In the genomic region with DNA sequence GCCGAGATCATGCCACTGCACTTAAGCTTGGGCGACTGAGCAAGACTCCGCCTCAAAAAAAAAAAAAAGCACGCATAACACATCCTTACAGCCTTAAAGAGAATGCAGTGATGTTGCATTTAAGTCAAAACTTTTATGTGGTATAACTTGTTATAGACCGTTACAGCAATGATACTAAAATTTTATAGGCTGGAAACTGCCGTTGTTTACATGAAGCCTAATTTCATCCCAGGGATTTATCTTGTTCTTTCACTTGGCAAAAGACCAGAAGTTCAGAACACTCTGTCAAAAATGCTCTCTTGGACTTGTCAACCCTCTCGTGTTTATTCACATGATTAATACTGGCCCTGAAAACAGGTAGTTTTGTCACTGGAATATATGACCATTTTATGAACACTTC, we compare ENCODE assay signal across 31 cellular contexts. TPM values are rescaled to one million over a fixed set of nuclear protein-coding genes. Genes with fewer than 3 reads are reported as not detected.
"Had no signal": no experiment of that assay in that cellular context is flagged by ENCODE, and none has a peak within 500 bp of the region (broad histone marks: within the 10 kb centered on the region; RNA-seq: fewer than 3 reads in every experiment).

No MANE protein-coding gene starts in this region.

- H3K27ac ChIP-seq: adrenal gland, body of pancreas, brain microvascular endothelial cell, breast epithelium, VCaP had no signal

- H3K4me3 ChIP-seq: adrenal gland, body of pancreas, breast epithelium had no signal

- H3K27me3 ChIP-seq: adrenal gland, body of pancreas, brain microvascular endothelial cell, breast epithelium had no signal

- H3K4me1 ChIP-seq: adrenal gland, body of pancreas, breast epithelium had no signal

- DNase-seq: activated B cell treated with CpG ODN at 0.5 μM for 24 hours; activated CD4-positive, alpha-beta memory T cell treated with anti-CD3 and anti-CD28 coated beads for 36 hours; activated CD4-positive, alpha-beta T cell treated with anti-CD3 and anti-CD28 coated beads for 4 hours; activated CD4-positive, alpha-beta T cell treated with anti-CD3 and anti-CD28 coated beads, Interleukin-2, amount 10 ng/mL, durations not matched to agents 24 days and 14 days; activated CD4-positive, alpha-beta T cell treated with anti-CD3 and anti-CD28 coated beads, Interleukin-2, amount 50 U/mL, for 1 hour; activated CD4-positive, alpha-beta T cell treated with anti-CD3 and anti-CD28 coated beads, Interleukin-2, amount 50 U/mL, for 4 hours; activated CD4-positive, CD25-positive, alpha-beta regulatory T cell treated with anti-CD3 and anti-CD28 coated beads, Interleukin-2, amount 50 U/mL, for 72 hours; activated CD8-positive, alpha-beta memory T cell treated with anti-CD3 and anti-CD28 coated beads, Interleukin-2, amount 50 U/mL, for 4 hours; activated CD8-positive, alpha-beta T cell treated with anti-CD3 and anti-CD28 coated beads for 36 hours; activated effector memory CD4-positive, alpha-beta T cell treated with anti-CD3 and anti-CD28 coated beads, Interleukin-2, amount 50 U/mL, for 16 hours; activated gamma-delta T cell treated with Interleukin-2 at 50 U/mL for 16 hours; activated naive CD4-positive, alpha-beta T cell; activated naive CD4-positive, alpha-beta T cell treated with anti-CD3 and anti-CD28 coated beads for 36 hours; activated naive CD4-positive, alpha-beta T cell treated with anti-CD3 and anti-CD28 coated beads, Interleukin-2, amount 50 U/mL, for 16 hours; activated naive CD8-positive, alpha-beta T cell treated with anti-CD3 and anti-CD28 coated beads for 36 hours; activated T-cell treated with anti-CD3 and anti-CD28 coated beads for 4 hours; activated T-cell treated with anti-CD3 and anti-CD28 coated beads, Interleukin-2, amount 50 U/mL, for 1 hour; activated T-cell treated with anti-CD3 and anti-CD28 coated beads, Interleukin-2, amount 50 U/mL, for 4 hours; activated T-cell treated with anti-CD3 and anti-CD28 coated beads, Interleukin-2, amount 50 U/mL, for 72 hours; adrenal gland; amniotic stem cell; aorta; body of pancreas; brain microvascular endothelial cell; central memory CD4-positive, alpha-beta T cell; T-helper 2 cell; T-helper 9 cell had no signal

- H3K36me3 ChIP-seq: adrenal gland, brain microvascular endothelial cell, breast epithelium had no signal

- H3K9me3 ChIP-seq: adrenal gland, body of pancreas, breast epithelium had no signal

- ATAC-seq: activated CD8-positive, alpha-beta T cell treated with anti-CD3 and anti-CD28 coated beads for 36 hours; activated naive CD4-positive, alpha-beta T cell treated with anti-CD3 and anti-CD28 coated beads, Interleukin-2, amount 50 U/mL, for 72 hours; activated T-cell treated with anti-CD3 and anti-CD28 coated beads, Interleukin-2, amount 50 U/mL, for 4 hours; activated T-cell treated with anti-CD3 and anti-CD28 coated beads, Interleukin-2, amount 50 U/mL, for 72 hours; activated T-helper 17 cell treated with anti-CD3 and anti-CD28 coated beads, Interleukin-2, amount 50 U/mL, for 72 hours; body of pancreas had no signal

RNA-seq across cellular contexts. Expression of a gene that starts 7.4 kb away (rescaled TPM):
- total RNA-seq: activated B cell treated with CpG ODN at 0.5 μM for 24 hours had no signal
